In the genomic region with DNA sequence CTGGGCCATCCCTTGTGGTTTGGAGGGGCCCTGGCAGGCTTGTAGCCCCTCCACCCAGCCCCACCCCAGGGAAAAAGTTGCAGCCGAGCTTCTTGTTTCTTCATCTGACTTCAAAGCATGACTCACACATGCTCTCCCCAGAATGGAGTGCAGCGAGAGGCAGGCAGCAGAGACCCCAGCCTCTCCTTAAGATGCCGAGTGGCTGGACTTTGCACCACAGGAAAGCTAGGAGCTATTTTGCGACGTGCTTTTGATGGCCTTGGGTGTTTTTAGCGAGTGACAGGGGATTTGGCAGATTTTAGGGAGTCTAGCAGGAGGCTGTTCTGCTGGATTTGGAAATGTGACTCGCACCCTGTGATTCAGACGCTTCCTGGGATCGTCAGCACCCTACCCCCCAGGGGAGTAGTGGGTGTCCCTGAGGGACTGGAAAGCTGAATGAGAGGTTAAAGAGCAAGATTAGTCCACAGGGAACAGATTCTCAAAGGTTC, we compare ENCODE assay signal across 11 cellular contexts. TPM values are rescaled to one million over a fixed set of nuclear protein-coding genes. Genes with fewer than 3 reads are reported as not detected.
DNase-seq lines count a peak whose midpoint lies in the region; ATAC-seq and TF ChIP-seq lines count a peak whose summit lies in the region.
"Had no signal": no experiment of that assay in that cellular context is flagged by ENCODE, and none has a peak within 500 bp of the region (broad histone marks: within the 10 kb centered on the region; RNA-seq: fewer than 3 reads in every experiment).

No MANE protein-coding gene starts in this region.

- intact Hi-C loops in colonic mucosa (cut with DNase I), result no loop called here

- DNase-seq in activated T-cell treated with anti-CD3 and anti-CD28 coated beads, Interleukin-2, amount 50 U/mL, for 24 hours, result no peak
- no peak for DNase-seq in activated T-cell treated with anti-CD3 and anti-CD28 coated beads, Interleukin-2, amount 50 U/mL, for 1 hour
- DNase-seq in fibroblast of pulmonary artery (ENCODE audit: low read depth), result peak; percentile 42
- peak; percentile 12 for DNase-seq in stromal cell of bone marrow (ENCODE audit: low read depth)
- DNase-seq in colonic mucosa, result no peak
- DNase-seq in LoVo (ENCODE audit: low spot score), result no peak
- DNase-seq: BE2C, hippocampal formation, SHP77 treated with DMSO at 0.1 percent for 48 hours had no signal

- H3K9ac ChIP-seq in colonic mucosa (ENCODE audit: low read depth in 2 of 2, low read length in 2 of 2), result no peak overlapping the region

- no peaks in the 10 kb centered on the region for H3K27me3 Mint-ChIP-seq in activated T-cell treated with anti-CD3 and anti-CD28 coated beads, Interleukin-2, amount 50 U/mL, for 24 hours

- H3K4me1 ChIP-seq in colonic mucosa, result peaks cover 20% of the 10 kb centered on the region

- H3K27ac Mint-ChIP-seq in activated T-cell treated with anti-CD3 and anti-CD28 coated beads, Interleukin-2, amount 50 U/mL, for 24 hours, result peak overlapping the region; percentile 84

- no peaks in the 10 kb centered on the region for H3K9me3 ChIP-seq in colonic mucosa
- H3K9me3 ChIP-seq: BE2C had no signal

- no peak overlapping the region for H3K27ac ChIP-seq in colonic mucosa

- ATAC-seq in HG02571 (IDR thresholded peaks at IDR 0.05; ENCODE audit: unreplicated experiment), result no peak

- H3K36me3 Mint-ChIP-seq in activated T-cell treated with anti-CD3 and anti-CD28 coated beads, Interleukin-2, amount 50 U/mL, for 24 hours (ENCODE audit: low read depth), result peaks cover 19% of the 10 kb centered on the region

- H3K4me3 Mint-ChIP-seq in activated T-cell treated with anti-CD3 and anti-CD28 coated beads, Interleukin-2, amount 50 U/mL, for 24 hours, result peak overlapping the region; percentile 54

- no peaks in the 10 kb centered on the region for H3K9me3 Mint-ChIP-seq in activated T-cell treated with anti-CD3 and anti-CD28 coated beads, Interleukin-2, amount 50 U/mL, for 24 hours

- no peaks in the 10 kb centered on the region for H3K27me3 ChIP-seq in colonic mucosa
- H3K27me3 ChIP-seq: BE2C had no signal

- H3K4me1 Mint-ChIP-seq in activated T-cell treated with anti-CD3 and anti-CD28 coated beads, Interleukin-2, amount 50 U/mL, for 24 hours (ENCODE audit: low read depth), result peaks cover 76% of the 10 kb centered on the region

- H3K36me3 ChIP-seq in colonic mucosa, result no peaks in the 10 kb centered on the region

- TF ChIP-seq CTCF in WI38 (IDR thresholded peaks at IDR 0.05; ENCODE audit: low read depth, low read length) (no peak), fibroblast of pulmonary artery (IDR thresholded peaks at IDR 0.05; ENCODE audit: low read length, missing control alignments) (no peak), colonic mucosa (IDR thresholded peaks at IDR 0.05) (no peak)

- H3K4me3 ChIP-seq in WI38 (ENCODE audit: low read depth, low read length) (0 out of 2 replicates have a peak overlapping the region, but pooled peaks have one; percentile 20), fibroblast of pulmonary artery (replicated peaks; ENCODE audit: low read depth, low read length) (no peak overlapping the region), colonic mucosa (no peak overlapping the region)

RNA-seq across cellular contexts. Expression of a gene that starts 14.2 kb away (rescaled TPM):
- total RNA-seq in colonic mucosa, result 10 to 100 TPM; 25.3 to 26.3 TPM

RNA-seq across cellular contexts. Expression of a gene that starts 15.8 kb away (rescaled TPM):
- 1 to 10 TPM; 3.9 to 4.5 TPM for total RNA-seq in colonic mucosa

RNA-seq across cellular contexts. Expression of a gene that starts 49.4 kb away (rescaled TPM):
- total RNA-seq in colonic mucosa, result 10 to 100 TPM; 74.1 to 86.1 TPM

Comparison
In these comparisons a context has a peak if more than half of its experiments do, and no peak if none do; other contexts are left out.
1. DNase-seq: peak in fibroblast of pulmonary artery (single experiment) and stromal cell of bone marrow (single experiment); none in activated T-cell treated with anti-CD3 and anti-CD28 coated beads, Interleukin-2, amount 50 U/mL, for 24 hours (single experiment), activated T-cell treated with anti-CD3 and anti-CD28 coated beads, Interleukin-2, amount 50 U/mL, for 1 hour (single experiment), colonic mucosa (single experiment) and LoVo (single experiment).